1 cellular context compared by ENCODE assay signal in the genomic region with DNA sequence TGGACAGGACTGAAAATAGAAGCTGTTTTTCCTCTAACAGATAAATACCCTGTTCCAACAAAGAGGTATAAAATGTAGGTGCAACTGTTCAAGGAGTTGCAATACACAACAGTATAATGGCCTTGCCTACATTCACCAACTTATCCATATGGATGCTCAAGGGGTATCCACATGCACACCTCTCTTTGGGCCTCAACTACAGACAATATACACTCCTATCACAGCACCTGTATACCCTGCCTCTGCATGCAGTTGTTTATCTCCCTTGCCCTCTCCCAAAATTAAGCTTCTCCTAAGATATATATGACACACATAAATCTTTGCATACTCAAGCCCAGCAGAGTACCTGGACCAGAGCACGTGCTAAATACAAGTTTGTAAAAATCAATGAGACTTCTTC.
TF ChIP-seq lines count a peak whose summit lies in the region.

No MANE protein-coding gene starts in this region.

TF ChIP-seq in WTC11, 78 proteins besides CTCF, POLR2A, EP300 and RAD21 (continued from another document):
- TF ChIP-seq, protein P1, sequence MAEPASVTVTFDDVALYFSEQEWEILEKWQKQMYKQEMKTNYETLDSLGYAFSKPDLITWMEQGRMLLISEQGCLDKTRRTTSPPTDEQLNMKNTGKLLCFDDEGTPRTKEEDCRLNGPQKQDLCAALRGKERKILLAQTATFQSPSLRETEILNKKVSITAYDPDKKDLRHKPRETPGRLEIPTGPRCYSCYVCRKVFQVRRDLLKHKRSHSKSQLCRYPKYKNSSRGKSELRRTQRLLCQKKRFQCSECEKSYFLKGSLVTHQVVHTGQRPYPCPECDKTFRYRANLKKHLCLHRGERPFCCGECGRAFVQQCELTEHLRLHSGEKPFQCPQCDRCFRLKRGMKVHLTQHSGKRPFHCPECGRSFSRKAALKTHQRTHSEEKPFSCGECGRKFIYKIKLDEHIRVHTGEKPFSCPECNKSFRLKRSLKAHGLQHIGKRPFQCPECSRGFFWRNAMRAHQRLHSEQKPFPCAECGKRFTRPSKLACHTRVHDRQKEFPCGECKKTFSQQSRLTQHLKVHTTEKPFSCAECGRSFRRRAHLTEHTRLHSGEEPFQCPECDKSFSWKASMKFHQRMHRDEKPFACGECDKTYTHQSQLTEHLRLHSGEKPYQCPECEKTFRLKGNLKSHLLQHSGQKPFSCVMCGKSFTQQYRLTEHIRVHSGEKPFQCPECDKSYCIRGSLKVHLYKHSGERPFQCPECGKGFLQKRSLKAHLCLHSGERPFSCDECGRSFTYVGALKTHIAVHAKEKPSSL (CRISPR knock-in tag; conservative IDR thresholded peaks at IDR 0.05), result no peak
- TF ChIP-seq, protein P2, sequence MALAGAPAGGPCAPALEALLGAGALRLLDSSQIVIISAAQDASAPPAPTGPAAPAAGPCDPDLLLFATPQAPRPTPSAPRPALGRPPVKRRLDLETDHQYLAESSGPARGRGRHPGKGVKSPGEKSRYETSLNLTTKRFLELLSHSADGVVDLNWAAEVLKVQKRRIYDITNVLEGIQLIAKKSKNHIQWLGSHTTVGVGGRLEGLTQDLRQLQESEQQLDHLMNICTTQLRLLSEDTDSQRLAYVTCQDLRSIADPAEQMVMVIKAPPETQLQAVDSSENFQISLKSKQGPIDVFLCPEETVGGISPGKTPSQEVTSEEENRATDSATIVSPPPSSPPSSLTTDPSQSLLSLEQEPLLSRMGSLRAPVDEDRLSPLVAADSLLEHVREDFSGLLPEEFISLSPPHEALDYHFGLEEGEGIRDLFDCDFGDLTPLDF (CRISPR knock-in tag; IDR thresholded peaks at IDR 0.05), result no peak
- TF ChIP-seq FOXJ3 (CRISPR knock-in tag; IDR thresholded peaks at IDR 0.05; ENCODE audit: borderline replicate concordance), result no peak
- TF ChIP-seq FOXP1 (CRISPR knock-in tag; IDR thresholded peaks at IDR 0.05; ENCODE audit: borderline replicate concordance), result no peak
